18 cellular contexts compared by ENCODE assay signal in the genomic region with DNA sequence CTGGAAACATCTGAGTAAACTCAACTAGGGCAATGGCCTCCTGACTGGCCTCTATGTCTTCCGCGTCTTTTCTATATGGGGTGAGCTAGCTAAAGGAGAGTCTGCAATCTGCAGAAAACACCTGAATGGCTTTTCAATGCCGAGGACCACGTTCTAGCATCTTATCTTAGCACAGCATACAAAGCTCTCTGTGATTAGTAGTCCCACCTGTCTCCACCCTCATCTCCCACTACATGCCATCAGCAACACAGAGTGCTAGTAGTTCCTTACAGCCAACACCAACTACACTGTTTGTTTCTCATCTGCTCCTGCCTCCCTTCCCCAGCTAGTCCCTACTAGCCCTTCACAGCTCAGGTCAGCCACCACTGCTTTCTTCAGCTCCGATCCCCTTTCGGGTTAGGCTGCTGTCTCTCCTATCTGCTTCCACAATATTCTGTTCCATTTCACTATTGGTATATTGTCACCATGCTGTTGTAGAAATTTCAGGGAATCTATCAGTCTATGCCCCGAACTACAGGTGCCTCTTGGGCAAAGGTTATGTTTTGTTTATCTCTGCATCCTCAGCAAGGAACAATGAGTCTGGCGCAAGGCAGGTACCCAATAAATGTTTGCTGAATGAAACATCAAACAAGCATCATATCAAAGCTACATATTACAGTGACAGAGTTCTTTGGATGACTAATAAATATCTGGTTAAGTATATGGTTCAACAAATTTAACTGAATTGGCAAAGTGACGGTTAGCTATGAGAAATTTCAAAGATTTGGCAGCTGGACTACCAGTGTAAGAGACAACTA.
"Had no signal": no experiment of that assay in that cellular context is flagged by ENCODE, and none has a peak within 500 bp of the region (broad histone marks: within the 10 kb centered on the region; RNA-seq: fewer than 3 reads in every experiment).

No MANE protein-coding gene starts in this region.

- FAIRE-seq: islet of Langerhans, pancreas had no signal

- H3K36me3 ChIP-seq: gastrocnemius medialis, pancreas, right lobe of liver, tibial artery had no signal

- H3K36me3 Mint-ChIP-seq: natural killer cell had no signal

- ATAC-seq: gastrocnemius medialis; heart right ventricle; left lobe of liver; natural killer cell; pancreas; stimulated activated memory B cell treated with anti-CD40 and anti-IgM and Interleukin-4, amounts not matched to agents 10 μg/mL and 1 μg/mL and 100 μg/mL, for 72 hours had no signal

- H3K27ac Mint-ChIP-seq: mesothelial cell of epicardium; natural killer cell; progenitor cell of endocrine pancreas; stimulated activated memory B cell treated with anti-CD40 and anti-IgM and Interleukin-4, amounts not matched to agents 10 μg/mL and 1 μg/mL and 100 μg/mL, for 72 hours; stimulated activated naive CD8-positive, alpha-beta T cell treated with anti-CD3 and anti-CD28 coated beads, Interleukin-15, Interleukin-2, amounts not matched to agents 100 ng/mL and 50 ng/mL, for 24 hours had no signal

- H3K27ac ChIP-seq: gastrocnemius medialis, heart right ventricle, pancreas, right lobe of liver, tibial artery, upper lobe of left lung, vagina had no signal

- H3K9me3 Mint-ChIP-seq: natural killer cell; stimulated activated memory B cell treated with anti-CD40 and anti-IgM and Interleukin-4, amounts not matched to agents 10 μg/mL and 1 μg/mL and 100 μg/mL, for 72 hours had no signal

- H3K4me3 Mint-ChIP-seq: mesothelial cell of epicardium; natural killer cell; neural crest cell; stimulated activated memory B cell treated with anti-CD40 and anti-IgM and Interleukin-4, amounts not matched to agents 10 μg/mL and 1 μg/mL and 100 μg/mL, for 72 hours; stimulated activated naive CD8-positive, alpha-beta T cell treated with anti-CD3 and anti-CD28 coated beads, Interleukin-15, Interleukin-2, amounts not matched to agents 100 ng/mL and 50 ng/mL, for 24 hours had no signal

- H3K27me3 Mint-ChIP-seq: progenitor cell of endocrine pancreas; stimulated activated memory B cell treated with anti-CD40 and anti-IgM and Interleukin-4, amounts not matched to agents 10 μg/mL and 1 μg/mL and 100 μg/mL, for 72 hours; stimulated activated naive CD8-positive, alpha-beta T cell treated with anti-CD3 and anti-CD28 coated beads, Interleukin-15, Interleukin-2, amounts not matched to agents 100 ng/mL and 50 ng/mL, for 24 hours had no signal

- H3K4me3 ChIP-seq: gastrocnemius medialis, heart right ventricle, pancreas, right lobe of liver, tibial artery, upper lobe of left lung, vagina had no signal

- H3K27me3 ChIP-seq: gastrocnemius medialis, heart right ventricle, pancreas, right lobe of liver, tibial artery, upper lobe of left lung, vagina had no signal

- H3K9me3 ChIP-seq: gastrocnemius medialis, pancreas, right lobe of liver, tibial artery, upper lobe of left lung, vagina had no signal

- H3K4me1 Mint-ChIP-seq: natural killer cell, neural crest cell had no signal

- DNase-seq: cortex of kidney; gastrocnemius medialis; heart right ventricle; hypothalamus; natural killer cell; pancreas; right lobe of liver; stimulated activated CD4-positive, alpha-beta T cell treated with anti-CD3 and anti-CD28 coated beads, Interleukin-4, amount 100 ng/mL, for 1 hour; tibial artery; upper lobe of left lung had no signal

- H3K4me1 ChIP-seq: gastrocnemius medialis, heart right ventricle, right lobe of liver, vagina had no signal
